ENCODE assay signal across 15 cellular contexts in the genomic region with DNA sequence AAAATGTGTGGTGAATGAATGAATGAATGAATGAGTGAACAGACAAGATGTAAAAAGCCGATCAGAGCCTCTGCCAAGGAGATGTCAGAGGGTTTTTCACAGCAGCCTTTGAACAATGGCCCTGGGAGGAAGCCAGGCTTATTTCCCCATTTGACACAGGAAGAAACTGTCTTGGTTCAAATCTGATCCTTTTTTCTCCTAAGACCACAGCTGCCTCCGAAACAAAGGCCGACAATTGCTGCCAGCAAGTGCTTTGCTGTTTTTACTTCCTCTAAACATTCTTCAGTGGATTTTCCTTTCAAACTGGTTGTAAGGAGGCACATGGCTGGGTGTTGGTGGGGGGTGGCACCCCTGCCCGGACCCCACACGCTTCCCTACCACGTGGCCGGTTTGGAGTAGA. TPM values are rescaled to one million over a fixed set of nuclear protein-coding genes. Genes with fewer than 3 reads are reported as not detected.
DNase-seq lines count a peak whose midpoint lies in the region; ATAC-seq and TF ChIP-seq lines count a peak whose summit lies in the region.
"Had no signal": no experiment of that assay in that cellular context is flagged by ENCODE, and none has a peak within 500 bp of the region (broad histone marks: within the 10 kb centered on the region; RNA-seq: fewer than 3 reads in every experiment).

No MANE protein-coding gene starts in this region.

- DNase-seq in adrenal gland, result peak; percentile 22 to 76 (median 43)
- peak; percentile 34 to 39 for DNase-seq in hippocampal formation (lab: John Stamatoyannopoulos, UW)
- DNase-seq in sciatic nerve (ENCODE audit: low spot score), result no peak
- no peak for DNase-seq in stimulated activated naive CD4-positive, alpha-beta T cell (lab: John Stamatoyannopoulos, UW)
- DNase-seq in COLO829 (ENCODE audit: low spot score), result no peak
- no peak for DNase-seq in LoVo (ENCODE audit: low spot score)
- DNase-seq: activated effector memory CD4-positive, alpha-beta T cell treated with Interleukin-2 at 50 U/mL for 16 hours; CD4-positive, alpha-beta memory T cell; cerebellar nuclear complex; islet precursor cell; NCI-H146; NCI-H82; occipital lobe had no signal

- no peaks in the 10 kb centered on the region for H3F3A ChIP-seq in Loucy (ENCODE audit: low read depth)

- TF ChIP-seq POLR2A in adrenal gland (IDR thresholded peaks at IDR 0.05), result no peak

- H3K9me2 ChIP-seq in Loucy (replicated peaks; ENCODE audit: low read depth, low read length), result no peaks in the 10 kb centered on the region

- H3K27me3 ChIP-seq in Loucy (ENCODE audit: insufficient read depth, low read length, poor library complexity, severe bottlenecking), result no peaks in the 10 kb centered on the region
- H3K27me3 ChIP-seq in adrenal gland, result peaks cover 4% of the 10 kb centered on the region

- intact Hi-C loops in adrenal gland (cut with DNase I), result loop anchor here in 1 of 2 donors (10.0 kb wide), 1 partner anchor 90 kb away; a partner anchor contains a TSS
- intact Hi-C loops in sciatic nerve (cut with DNase I), result loop anchor here (10.0 kb wide), 1 partner anchor 80 kb away; no protein-coding TSS in a partner anchor

- WGBS in adrenal gland, 4 donors, result 52 to 63% (median 56%) methylated on average over 7 of the region's 7 CpGs

- H3K4me2 ChIP-seq in Loucy (ENCODE audit: low read depth, low read length, poor library complexity, severe bottlenecking), result no peak overlapping the region

- H3K4me1 ChIP-seq in Loucy (ENCODE audit: insufficient read depth, low read length, poor library complexity, severe bottlenecking) (no peaks in the 10 kb centered on the region), adrenal gland (replicated peaks in 1 of 2) (peaks cover 3 to 8% of the 10 kb centered on the region in 2 donors)

- TF ChIP-seq CTCF in Loucy (conservative IDR thresholded peaks at IDR 0.05; ENCODE audit: low read length) (no peak), adrenal gland (IDR thresholded peaks at IDR 0.05) (no peak)

- H3K4me3 ChIP-seq in Loucy (ENCODE audit: low read length, poor library complexity, severe bottlenecking) (no peak overlapping the region), adrenal gland (no peak overlapping the region)

- H3K9me3 ChIP-seq in Loucy (ENCODE audit: insufficient read depth, low read depth, low read length), result no peaks in the 10 kb centered on the region
- H3K9me3 ChIP-seq in adrenal gland (replicated peaks in 1 of 3), result no peaks in the 10 kb centered on the region

- no peaks in the 10 kb centered on the region for H3K36me3 ChIP-seq in Loucy (ENCODE audit: insufficient read depth, low read length)
- H3K36me3 ChIP-seq in adrenal gland (replicated peaks in 1 of 2), result no peaks in the 10 kb centered on the region

- H3K27ac ChIP-seq in adrenal gland, result peak overlapping the region in 2 of 5 donors; percentile 60 to 65

- 0 out of 2 replicates have a peak overlapping the region, but pooled peaks have one; percentile 12 for H2AFZ ChIP-seq in Loucy (ENCODE audit: low read length)

- no peaks in the 10 kb centered on the region for H4K20me1 ChIP-seq in Loucy (ENCODE audit: insufficient read depth, low read length, poor library complexity, severe bottlenecking)

- H3K79me2 ChIP-seq in Loucy (ENCODE audit: insufficient read depth, low read length), result no peaks in the 10 kb centered on the region

- ATAC-seq in sciatic nerve (peak; percentile 51), HG03442 (IDR thresholded peaks at IDR 0.05; ENCODE audit: unreplicated experiment) (no peak)

- H3K9ac ChIP-seq in Loucy (ENCODE audit: low read depth, low read length, poor library complexity, severe bottlenecking), result no peak overlapping the region

RNA-seq across cellular contexts. Expression of a gene that starts 44.2 kb away (rescaled TPM):
- total RNA-seq in adrenal gland (10 to 100 TPM; 26.8 to 97.1 (median 34.8) TPM), sciatic nerve (23.1 TPM)
- polyA plus RNA-seq in adrenal gland, result 100 to 1,000 TPM in 1 of 3 donors, 10 to 100 TPM in 2; 13.9 to 130 (median 43.2) TPM

RNA-seq across cellular contexts. Expression of a gene that starts 48.1 kb away (rescaled TPM):
- total RNA-seq in adrenal gland (10 to 100 TPM; 22.0 to 87.6 (median 49.6) TPM), sciatic nerve (87.7 TPM)
- polyA plus RNA-seq in adrenal gland, result 100 to 1,000 TPM in 2 of 3 donors, 10 to 100 TPM in 1; 39.6 to 291 (median 176) TPM

RNA-seq across cellular contexts. Expression of a gene that starts 48.1 kb away (rescaled TPM):
- total RNA-seq in adrenal gland (10 to 100 TPM; 16.7 to 31.5 (median 27.2) TPM), sciatic nerve (12.3 TPM)
- polyA plus RNA-seq in adrenal gland, result 10 to 100 TPM; 26.5 to 39.3 (median 38.5) TPM

Comparison
In these comparisons a context has a peak if more than half of its experiments do, and no peak if none do; other contexts are left out.
1. DNase-seq: peak in adrenal gland (7 of 7) and hippocampal formation (2 of 2); none in sciatic nerve (single experiment), stimulated activated naive CD4-positive, alpha-beta T cell (0 of 6), COLO829 (single experiment) and LoVo (single experiment).